Comparison of ENCODE assay signal across 7 cellular contexts in the genomic region with DNA sequence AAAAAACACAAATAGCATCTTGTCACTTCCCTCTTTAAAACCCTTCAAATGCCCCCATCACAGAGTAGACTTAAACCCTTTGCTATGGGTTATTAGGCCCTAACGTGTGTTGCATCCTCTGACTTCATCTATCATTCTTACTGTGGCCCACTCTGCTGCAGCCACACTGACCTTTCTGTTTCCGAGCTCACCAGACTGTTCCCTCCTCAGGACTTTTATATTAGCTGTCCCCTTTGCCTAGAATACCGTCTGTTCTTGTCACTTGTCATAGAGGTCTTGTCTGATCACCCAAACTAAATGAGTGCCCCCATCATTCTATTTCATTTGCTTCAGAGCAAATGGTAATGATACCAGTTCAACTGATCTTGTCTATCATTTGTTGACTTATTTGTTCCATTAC. TPM values are rescaled to one million over a fixed set of nuclear protein-coding genes. Genes with fewer than 3 reads are reported as not detected.
DNase-seq lines count a peak whose midpoint lies in the region; ATAC-seq and TF ChIP-seq lines count a peak whose summit lies in the region.

No MANE protein-coding gene starts in this region.

- TF ChIP-seq CTCF in HFFc6 (IDR thresholded peaks at IDR 0.05): no peak

- H3K36me3 ChIP-seq in iPS-15b (ENCODE audit: control insufficient read depth, insufficient read depth, low read length): peaks cover 5% of the 10 kb centered on the region

- peak overlapping the region; percentile 100 for H3K4me3 ChIP-seq in iPS-15b (ENCODE audit: low read depth, low read length)

- POLR2A ChIA-PET in activated CD8-positive, alpha-beta T cell treated with anti-CD3 and anti-CD28 coated beads, Interleukin-2, amount 10 ng/mL, durations not matched to agents 7 days and 5 days (lab: Charles Lee): interaction anchor here (0.8 to 3.1 kb wide), 16 partner anchors 8 to 135 kb away, joined by 3 to 32 read pairs (median 8); a partner anchor contains a TSS

- H3K4me1 Mint-ChIP-seq in HFFc6 (ENCODE audit: low read depth): peaks cover 76% of the 10 kb centered on the region
- peaks cover 34% of the 10 kb centered on the region for H3K4me1 Mint-ChIP-seq in activated CD8-positive, alpha-beta T cell treated with anti-CD3 and anti-CD28 coated beads, Interleukin-2, amount 10 ng/mL, durations not matched to agents 7 days and 5 days (ENCODE audit: low read depth)
- peaks cover 43% of the 10 kb centered on the region for H3K4me1 Mint-ChIP-seq in stimulated activated memory B cell treated with anti-CD40 and anti-IgM and Interleukin-4, amounts not matched to agents 10 μg/mL and 1 μg/mL and 100 μg/mL, for 72 hours

- peaks cover 15% of the 10 kb centered on the region for H3K4me1 ChIP-seq in iPS-15b (ENCODE audit: control insufficient read depth, insufficient read depth, low read length)

- no peaks in the 10 kb centered on the region; the same call in 1 of the 2 replicates for H3K27me3 Mint-ChIP-seq in HFFc6 (ENCODE audit: insufficient read depth)
- peaks cover 2% of the 10 kb centered on the region for H3K27me3 Mint-ChIP-seq in activated CD8-positive, alpha-beta T cell treated with anti-CD3 and anti-CD28 coated beads, Interleukin-2, amount 10 ng/mL, durations not matched to agents 7 days and 5 days (ENCODE audit: low read depth)
- H3K27me3 Mint-ChIP-seq in stimulated activated memory B cell treated with anti-CD40 and anti-IgM and Interleukin-4, amounts not matched to agents 10 μg/mL and 1 μg/mL and 100 μg/mL, for 72 hours: no peaks in the 10 kb centered on the region

- H3K9me3 ChIP-seq in iPS-15b (ENCODE audit: control insufficient read depth, insufficient read depth, low read length): no peaks in the 10 kb centered on the region

- no peaks in the 10 kb centered on the region for H3K27me3 ChIP-seq in iPS-15b (ENCODE audit: control insufficient read depth, insufficient read depth, low read length)

- no peaks in the 10 kb centered on the region for H3K9me3 Mint-ChIP-seq in HFFc6
- no peaks in the 10 kb centered on the region for H3K9me3 Mint-ChIP-seq in activated CD8-positive, alpha-beta T cell treated with anti-CD3 and anti-CD28 coated beads, Interleukin-2, amount 10 ng/mL, durations not matched to agents 7 days and 5 days (ENCODE audit: insufficient read depth)
- no peaks in the 10 kb centered on the region for H3K9me3 Mint-ChIP-seq in stimulated activated memory B cell treated with anti-CD40 and anti-IgM and Interleukin-4, amounts not matched to agents 10 μg/mL and 1 μg/mL and 100 μg/mL, for 72 hours

- H3K27ac Mint-ChIP-seq in HFFc6: peak overlapping the region; percentile 97
- H3K27ac Mint-ChIP-seq in activated CD8-positive, alpha-beta T cell treated with anti-CD3 and anti-CD28 coated beads, Interleukin-2, amount 10 ng/mL, durations not matched to agents 7 days and 5 days: peak overlapping the region; percentile 98
- H3K27ac Mint-ChIP-seq in stimulated activated memory B cell treated with anti-CD40 and anti-IgM and Interleukin-4, amounts not matched to agents 10 μg/mL and 1 μg/mL and 100 μg/mL, for 72 hours: peak overlapping the region; percentile 98

- H3K4me3 Mint-ChIP-seq in HFFc6: peak overlapping the region; percentile 96
- H3K4me3 Mint-ChIP-seq in activated CD8-positive, alpha-beta T cell treated with anti-CD3 and anti-CD28 coated beads, Interleukin-2, amount 10 ng/mL, durations not matched to agents 7 days and 5 days: peak overlapping the region; percentile 88
- H3K4me3 Mint-ChIP-seq in stimulated activated memory B cell treated with anti-CD40 and anti-IgM and Interleukin-4, amounts not matched to agents 10 μg/mL and 1 μg/mL and 100 μg/mL, for 72 hours: peak overlapping the region; percentile 99

- H3K36me3 Mint-ChIP-seq in HFFc6 (ENCODE audit: low read depth): peaks cover 22% of the 10 kb centered on the region
- H3K36me3 Mint-ChIP-seq in activated CD8-positive, alpha-beta T cell treated with anti-CD3 and anti-CD28 coated beads, Interleukin-2, amount 10 ng/mL, durations not matched to agents 7 days and 5 days (ENCODE audit: low read depth): peaks cover 20% of the 10 kb centered on the region
- H3K36me3 Mint-ChIP-seq in stimulated activated memory B cell treated with anti-CD40 and anti-IgM and Interleukin-4, amounts not matched to agents 10 μg/mL and 1 μg/mL and 100 μg/mL, for 72 hours: peaks cover 17% of the 10 kb centered on the region

- ATAC-seq in activated CD8-positive, alpha-beta T cell treated with anti-CD3 and anti-CD28 coated beads, Interleukin-2, amount 10 ng/mL, durations not matched to agents 7 days and 5 days: no peak
- no peak for ATAC-seq in stimulated activated memory B cell treated with anti-CD40 and anti-IgM and Interleukin-4, amounts not matched to agents 10 μg/mL and 1 μg/mL and 100 μg/mL, for 72 hours
- ATAC-seq in HG02623 (IDR thresholded peaks at IDR 0.05; ENCODE audit: unreplicated experiment): no peak

- peak overlapping the region; percentile 97 for H3K9ac ChIP-seq in iPS-15b (ENCODE audit: low read depth, low read length)

- CTCF ChIA-PET in activated CD8-positive, alpha-beta T cell treated with anti-CD3 and anti-CD28 coated beads, Interleukin-2, amount 10 ng/mL, durations not matched to agents 7 days and 5 days (lab: Charles Lee): interaction anchor here (1.0 to 6.2 kb wide), 7 partner anchors 12 to 274 kb away, joined by 3 to 37 read pairs (median 4); no protein-coding TSS in a partner anchor

- DNase-seq in HFFc6 (no peak), islet precursor cell (no peak), HUDEP-2 (lab: John Stamatoyannopoulos, UW; ENCODE audit: unreplicated experiment in 76 of 76) (no peak)
- no peak for DNase-seq in activated CD8-positive, alpha-beta T cell treated with anti-CD3 and anti-CD28 coated beads, Interleukin-2, amount 10 ng/mL, durations not matched to agents 7 days and 5 days

RNA-seq across cellular contexts. Expression of a gene that starts 0.9 kb away (rescaled TPM):
- total RNA-seq in HFFc6 (2021; fragmentation: NEBNext Ultra II Directional; extraction: Animal tissue kit (Norgen Biotek cat#: 25700)): 10 to 100 TPM; 30.7 to 38.0 (median 32.7) TPM
- 10 to 100 TPM; 45.1 to 50.7 TPM for total RNA-seq in activated CD8-positive, alpha-beta T cell treated with anti-CD3 and anti-CD28 coated beads, Interleukin-2, amount 10 ng/mL, durations not matched to agents 7 days and 5 days

RNA-seq across cellular contexts. Expression of a gene that starts 47.1 kb away (rescaled TPM):
- 10 to 100 TPM; 26.0 to 45.0 (median 37.1) TPM for total RNA-seq in HFFc6 (2021; fragmentation: NEBNext Ultra II Directional; extraction: Animal tissue kit (Norgen Biotek cat#: 25700))
- 10 to 100 TPM; 64.5 to 69.7 TPM for total RNA-seq in activated CD8-positive, alpha-beta T cell treated with anti-CD3 and anti-CD28 coated beads, Interleukin-2, amount 10 ng/mL, durations not matched to agents 7 days and 5 days
